4 cellular contexts compared by ENCODE assay signal in genomic region chrX:103235608-103236007, GRCh38. TPM values are rescaled to one million over a fixed set of nuclear protein-coding genes. Genes with fewer than 3 reads are reported as not detected.
"Had no signal": no experiment of that assay in that cellular context is flagged by ENCODE, and none has a peak within 500 bp of the region (broad histone marks: within the 10 kb centered on the region; RNA-seq: fewer than 3 reads in every experiment).

No MANE protein-coding gene starts in this region.

RNA-seq across cellular contexts. Expression of gene TCEAL5, which starts 40.9 kb away (rescaled TPM):
- total RNA-seq: M059J, SJSA1, T-cell had no signal
- polyA plus RNA-seq: IgD-negative memory B cell had no signal
